9 cellular contexts compared by ENCODE assay signal in genomic region chr2:44952806-44953685, GRCh38. TPM values are rescaled to one million over a fixed set of nuclear protein-coding genes. Genes with fewer than 3 reads are reported as not detected.
DNase-seq lines count a peak whose midpoint lies in the region; ATAC-seq and TF ChIP-seq lines count a peak whose summit lies in the region.
"Had no signal": no experiment of that assay in that cellular context is flagged by ENCODE, and none has a peak within 500 bp of the region (broad histone marks: within the 10 kb centered on the region; RNA-seq: fewer than 3 reads in every experiment).

No MANE protein-coding gene starts in this region.

- peaks cover 86% of the 10 kb centered on the region for H3K27me3 Mint-ChIP-seq in GM23338 (ENCODE audit: insufficient read depth, low read depth, poor library complexity)
- H3K27me3 Mint-ChIP-seq in activated B cell treated with CpG ODN at 0.5 μM for 24 hours, result peaks cover 78% of the 10 kb centered on the region

- intact Hi-C loops in activated B cell treated with CpG ODN at 0.5 μM for 24 hours (cut with micrococcal nuclease) (no loop called here), sigmoid colon (cut with DNase I) (loop anchor here (10.0 kb wide), 1 partner anchor 708 kb away; no protein-coding TSS in a partner anchor)

- TF ChIP-seq CTCF in GM23338 (conservative IDR thresholded peaks at IDR 0.05; ENCODE audit: low read depth in 2 of 2) (no peak), activated B cell treated with CpG ODN at 0.5 μM for 24 hours (IDR thresholded peaks at IDR 0.05) (no peak), fibroblast of villous mesenchyme (IDR thresholded peaks at IDR 0.05; ENCODE audit: insufficient read depth, low read depth, low read length) (no peak), sigmoid colon (IDR thresholded peaks at IDR 0.05) (no peak)

- CTCF ChIA-PET in activated B cell treated with CpG ODN at 0.5 μM for 24 hours (lab: Charles Lee), result interaction anchor here (0.8 to 6.2 kb wide), 3 partner anchors 393 to 541 kb away, joined by 3 to 79 read pairs (median 36); no protein-coding TSS in a partner anchor

- peaks cover 58% of the 10 kb centered on the region for H3K4me1 ChIP-seq in GM23338 (ENCODE audit: insufficient read depth)
- H3K4me1 ChIP-seq in sigmoid colon, result peaks cover 0 to 46% (median 35%) of the 10 kb centered on the region in 4 donors

- no peaks in the 10 kb centered on the region for H3K9me2 ChIP-seq in GM23338 (ENCODE audit: insufficient read depth)

- peaks cover 8% of the 10 kb centered on the region; the same call in 1 of the 2 replicates for H3F3A ChIP-seq in GM23338 (replicated peaks; ENCODE audit: low read depth)

- peak overlapping the region; percentile 55 for H3K4me3 ChIP-seq in GM23338
- peak overlapping the region; percentile 41 for H3K4me3 ChIP-seq in fibroblast of villous mesenchyme (ENCODE audit: low read depth, low read length)
- peak overlapping the region in 3 of 4 donors; percentile 6 to 38 (median 37) for H3K4me3 ChIP-seq in sigmoid colon

- H3K27me3 ChIP-seq in GM23338 (ENCODE audit: insufficient read depth), result peaks cover 100% of the 10 kb centered on the region
- H3K27me3 ChIP-seq in sigmoid colon, result peaks cover 32 to 100% (median 74%) of the 10 kb centered on the region in 3 donors

- TF ChIP-seq POLR2A in sigmoid colon (IDR thresholded peaks at IDR 0.05), result no peak

- H3K9me3 ChIP-seq in sigmoid colon, result no peaks in the 10 kb centered on the region

- H3K27ac Mint-ChIP-seq in GM23338, result no peak overlapping the region
- no peak overlapping the region for H3K27ac Mint-ChIP-seq in activated B cell treated with CpG ODN at 0.5 μM for 24 hours

- H3K9me3 Mint-ChIP-seq in GM23338 (peaks cover 6% of the 10 kb centered on the region; the same call in 2 of the 3 replicates), activated B cell treated with CpG ODN at 0.5 μM for 24 hours (no peaks in the 10 kb centered on the region)

- no peaks in the 10 kb centered on the region; the same call in 1 of the 2 replicates for H4K20me1 ChIP-seq in GM23338 (replicated peaks; ENCODE audit: insufficient read depth)

- peak; percentile 57 for DNase-seq in GM23338 (ENCODE audit: low spot score)
- DNase-seq in activated B cell treated with CpG ODN at 0.5 μM for 24 hours, result no peak
- no peak for DNase-seq in fibroblast of villous mesenchyme (ENCODE audit: low read depth)
- DNase-seq in sigmoid colon, result no peak
- no peak for DNase-seq in NK-92 (lab: John Stamatoyannopoulos, UW; ENCODE audit: unreplicated experiment)

- H3K36me3 Mint-ChIP-seq in GM23338 (ENCODE audit: low read depth) (no peaks in the 10 kb centered on the region; the same call in 1 of the 3 replicates), activated B cell treated with CpG ODN at 0.5 μM for 24 hours (ENCODE audit: low read depth) (no peaks in the 10 kb centered on the region)

- no peaks in the 10 kb centered on the region for H3K79me2 ChIP-seq in GM23338 (replicated peaks; ENCODE audit: insufficient read depth)

- peak overlapping the region; percentile 85 for H3K4me2 ChIP-seq in GM23338

- H3K4me1 Mint-ChIP-seq in GM23338, result peaks cover 55% of the 10 kb centered on the region
- H3K4me1 Mint-ChIP-seq in activated B cell treated with CpG ODN at 0.5 μM for 24 hours, result peaks cover 48% of the 10 kb centered on the region

- H3K27ac ChIP-seq in GM23338 (ENCODE audit: low read depth) (no peak overlapping the region), sigmoid colon (no peak overlapping the region)

- H3K4me3 Mint-ChIP-seq in GM23338, result peak overlapping the region; percentile 31; the same call in 2 of the 3 replicates
- H3K4me3 Mint-ChIP-seq in activated B cell treated with CpG ODN at 0.5 μM for 24 hours, result peak overlapping the region; percentile 56

- WGBS in sigmoid colon, 2 donors, result 6 to 8% methylated on average over 44 of the region's 44 CpGs

- POLR2A ChIA-PET in activated B cell treated with CpG ODN at 0.5 μM for 24 hours (lab: Charles Lee), result no interaction called here

- H3K36me3 ChIP-seq in GM23338 (ENCODE audit: insufficient read depth) (no peaks in the 10 kb centered on the region), sigmoid colon (no peaks in the 10 kb centered on the region)

- ATAC-seq in GM23338 (peak; percentile 5), activated B cell treated with CpG ODN at 0.5 μM for 24 hours (ENCODE audit: low read depth) (no peak), HG03097 (IDR thresholded peaks at IDR 0.05; ENCODE audit: low FRiP score, unreplicated experiment) (no peak), HG03139 (IDR thresholded peaks at IDR 0.05; ENCODE audit: unreplicated experiment) (no peak)

- peak overlapping the region; percentile 76 for H2AFZ ChIP-seq in GM23338

- no peak for TF ChIP-seq EP300 in sigmoid colon (IDR thresholded peaks at IDR 0.05)

TF ChIP-seq in GM23338, 12 proteins besides CTCF, POLR2A, EP300 and RAD21:
- no peak for TF ChIP-seq ZNF114 (CRISPR knock-in tag; IDR thresholded peaks at IDR 0.05)
- peak; percentile 82 for TF ChIP-seq EZH2 (IDR thresholded peaks at IDR 0.05; ENCODE audit: low read depth, unreplicated experiment)
TF ChIP-seq in GM23338: peak in this region for 1.

RNA-seq across cellular contexts. Expression of gene SIX3, which starts 11.5 kb away (rescaled TPM):
- total RNA-seq in GM23338 (2014; rRNA removed; shearing (Covaris generic)), result 0.28 TPM in 1 of 2 replicates, not detected in the other
- polyA plus RNA-seq in GM23338 (2016; fragmentation: Nextera tagmentation; extraction: Ambion mirVana) (0.21 and 0.37 TPM in 2 replicates), sigmoid colon (not detected)
- total RNA-seq in activated B cell treated with CpG ODN at 0.5 μM for 24 hours (not detected in 2 replicates), fibroblast of villous mesenchyme (not detected in 2 replicates), sigmoid colon (not detected)
- total RNA-seq: LHCN-M2, SK-MEL-5 had no signal

RNA-seq across cellular contexts. Expression of gene SIX2, which starts 56.2 kb away (rescaled TPM):
- total RNA-seq in GM23338 (2014; rRNA removed; shearing (Covaris generic)), result 0.31 and 0.87 TPM in 2 replicates
- polyA plus RNA-seq in GM23338 (2016; fragmentation: Nextera tagmentation; extraction: Ambion mirVana) (1.1 and 1.3 TPM in 2 replicates), sigmoid colon (under 1 TPM in 1 of 3 donors, not detected in 2; 0.03 TPM)
- total RNA-seq in activated B cell treated with CpG ODN at 0.5 μM for 24 hours (not detected in 2 replicates), fibroblast of villous mesenchyme (under 0.01 TPM in 1 of 2 replicates, not detected in the other), sigmoid colon (1 to 10 TPM in 1 of 4 donors, not detected in 3; 1.7 TPM)
- total RNA-seq: SK-MEL-5 had no signal
